Comparison of ENCODE assay signal across 8 cellular contexts in genomic region chr1:160375788-160376524, GRCh38. TPM values are rescaled to one million over a fixed set of nuclear protein-coding genes. Genes with fewer than 3 reads are reported as not detected.
DNase-seq lines count a peak whose midpoint lies in the region; ATAC-seq and TF ChIP-seq lines count a peak whose summit lies in the region.

No MANE protein-coding gene starts in this region.

- H3K4me3 ChIP-seq in breast epithelium (peak overlapping the region in 1 of 3 donors; percentile 33), heart left ventricle (peak overlapping the region in 1 of 12 donors; percentile 20), spleen (peak overlapping the region in 1 of 8 donors; percentile 35)

- TF ChIP-seq CTCF in breast epithelium (IDR thresholded peaks at IDR 0.05) (no peak), MCF 10A (IDR thresholded peaks at IDR 0.05; ENCODE audit: unreplicated experiment) (no peak), heart left ventricle (IDR thresholded peaks at IDR 0.05) (no peak), spleen (IDR thresholded peaks at IDR 0.05 in 8 of 11, conservative IDR thresholded peaks at IDR 0.05 in 3 of 11) (no peak)

- intact Hi-C loops in breast epithelium (cut with DNase I; ENCODE audit: low total_unique reads) = no loop called here
- intact Hi-C loops in MCF 10A (cut with micrococcal nuclease) = loop anchor here (1.0 to 10.0 kb wide), 5 partner anchors 183 to 441 kb away; no protein-coding TSS in a partner anchor
- intact Hi-C loops in heart left ventricle (cut with DNase I) = loop anchor here in 8 of 10 donors (2.0 to 10.0 kb wide), 9 partner anchors 181 to 291 kb away; partner anchors contain the start of genes KCNJ9 (in 3 of the 8), CASQ1 (in 2 of the 8) and IGSF8 (in 1 of the 8)
- intact Hi-C loops in spleen (cut with DNase I; ENCODE audit: low total_unique reads) = loop anchor here (5.0 kb wide), 1 partner anchor 184 kb away; the partner anchor contains the start of gene CASQ1

- BruUV-seq in MCF 10A (replicated peaks; lab: Mats Ljungman, UMichigan) = no TSS peak

- no peaks in the 10 kb centered on the region for H3K36me3 Mint-ChIP-seq in MCF 10A (ENCODE audit: insufficient read depth, unreplicated experiment)

- 16 to 21% (median 18%) methylated on average over 9 of the region's 9 CpGs for WGBS in heart left ventricle, 4 donors
- WGBS in spleen, 5 donors = 9 to 26% (median 15%) methylated on average over 9 of the region's 9 CpGs

- DNase-seq in breast epithelium (ENCODE audit: low spot score in 2 of 2) = no peak
- DNase-seq in MCF 10A (ENCODE audit: unreplicated experiment) = no peak
- DNase-seq in heart left ventricle = no peak
- DNase-seq in spleen = no peak
- DNase-seq in NCI-H1092 (lab: John Stamatoyannopoulos, UW) = no peak
- no peak for DNase-seq in NCI-H1048 (lab: John Stamatoyannopoulos, UW)
- no peak for DNase-seq in NCI-H345 treated with DMSO at 0.1 percent for 48 hours (lab: John Stamatoyannopoulos, UW; ENCODE audit: unreplicated experiment)

- H3K27me3 ChIP-seq in breast epithelium = no peaks in the 10 kb centered on the region
- H3K27me3 ChIP-seq in heart left ventricle = peaks cover 0 to 6% (median under 1%) of the 10 kb centered on the region in 9 donors
- H3K27me3 ChIP-seq in spleen (replicated peaks in 1 of 7) = peaks cover 0 to 6% (median 0%) of the 10 kb centered on the region in 7 donors

- no peak for TF ChIP-seq POLR2A in breast epithelium (IDR thresholded peaks at IDR 0.05)
- TF ChIP-seq POLR2A in heart left ventricle (IDR thresholded peaks at IDR 0.05) = no peak
- no peak for TF ChIP-seq POLR2A in spleen (IDR thresholded peaks at IDR 0.05)

- H3K27me3 Mint-ChIP-seq in MCF 10A (ENCODE audit: insufficient read depth, unreplicated experiment) = peaks cover 25% of the 10 kb centered on the region

- peak overlapping the region; percentile 80 to 86 for H3K27ac ChIP-seq in breast epithelium
- H3K27ac ChIP-seq in heart left ventricle = peak overlapping the region in 6 of 12 donors; percentile 11 to 78 (median 42)
- peak overlapping the region in 5 of 8 donors; percentile 20 to 64 (median 54) for H3K27ac ChIP-seq in spleen

- CTCF ChIA-PET in MCF 10A (lab: Yijun Ruan, JAX) = interaction anchor here (0.6 to 10.1 kb wide), 38 partner anchors 10 to 943 kb away, joined by 3 to 181 read pairs (median 7); partner anchors contain the start of gene NHLH1

- peak; percentile 15 for ATAC-seq in SK-N-SH treated with all-trans-retinoic acid at 6 μM for 48 hours
- ATAC-seq in heart left ventricle = peak in 3 of 4 donors; percentile 17 to 38 (median 27)

- peaks cover 13% of the 10 kb centered on the region for H3K4me1 Mint-ChIP-seq in MCF 10A (ENCODE audit: insufficient read depth, unreplicated experiment)

- no peak overlapping the region for H3K27ac Mint-ChIP-seq in MCF 10A (ENCODE audit: low read depth, unreplicated experiment)

- H3K9me3 ChIP-seq in breast epithelium (no peaks in the 10 kb centered on the region), heart left ventricle (no peaks in the 10 kb centered on the region), spleen (no peaks in the 10 kb centered on the region)

- H3K9me3 Mint-ChIP-seq in MCF 10A (ENCODE audit: unreplicated experiment) = no peaks in the 10 kb centered on the region

- H3K4me3 Mint-ChIP-seq in MCF 10A (ENCODE audit: unreplicated experiment) = no peak overlapping the region

- H3K4me1 ChIP-seq in breast epithelium = peaks cover 4 to 7% of the 10 kb centered on the region in 2 donors
- peaks cover 0 to 23% (median 10%) of the 10 kb centered on the region in 12 donors for H3K4me1 ChIP-seq in heart left ventricle
- H3K4me1 ChIP-seq in spleen = peaks cover 8 to 21% (median 17%) of the 10 kb centered on the region in 6 donors

- POLR2A ChIA-PET in MCF 10A (lab: Yijun Ruan, JAX) = interaction anchor here (0.6 to 1.9 kb wide), 5 partner anchors 12 to 41 kb away, joined by 3 to 7 read pairs (median 3); no protein-coding TSS in a partner anchor

- no peaks in the 10 kb centered on the region for H3K36me3 ChIP-seq in breast epithelium
- H3K36me3 ChIP-seq in heart left ventricle = no peaks in the 10 kb centered on the region
- H3K36me3 ChIP-seq in spleen = no peaks in the 10 kb centered on the region

TF ChIP-seq in SK-N-SH treated with all-trans-retinoic acid at 6 μM for 48 hours, 23 proteins besides CTCF, POLR2A, EP300 and RAD21 (continues in another document):
- TF ChIP-seq TSHZ2 (CRISPR knock-in tag; IDR thresholded peaks at IDR 0.05) (no peak), ARNTL (CRISPR knock-in tag; IDR thresholded peaks at IDR 0.05; ENCODE audit: borderline replicate concordance, low read depth) (no peak), ZFP3 (CRISPR knock-in tag; IDR thresholded peaks at IDR 0.05) (no peak), BACH2 (CRISPR knock-in tag; IDR thresholded peaks at IDR 0.05; ENCODE audit: borderline replicate concordance) (no peak), CSRNP3 (CRISPR knock-in tag; IDR thresholded peaks at IDR 0.05) (no peak), PATZ1 (CRISPR knock-in tag; IDR thresholded peaks at IDR 0.05; ENCODE audit: borderline replicate concordance) (no peak)

RNA-seq across cellular contexts. Expression of gene NHLH1, which starts 9.1 kb away (rescaled TPM):
- total RNA-seq in breast epithelium = under 1 TPM in 1 of 3 donors, not detected in 2; 0.15 TPM
- 0.12 and 0.20 TPM in 2 replicates for total RNA-seq in MCF 10A (2022)
- under 1 TPM in 2 of 9 donors, not detected in 7; 0.09 to 0.18 TPM for total RNA-seq in heart left ventricle
- polyA plus RNA-seq in heart left ventricle = under 1 TPM in 1 of 2 donors, not detected in 1; 0.14 TPM
- under 1 TPM in 6 of 7 donors, not detected in 1; 0.23 to 0.56 (median 0.33) TPM for total RNA-seq in spleen
- polyA plus RNA-seq in spleen = under 1 TPM; 0.08 to 0.22 (median 0.17) TPM

RNA-seq across cellular contexts. Expression of gene VANGL2, which starts 24.4 kb away (rescaled TPM):
- 1 to 10 TPM in 2 of 3 donors, under 1 TPM in 1; 0.48 to 7.6 (median 5.6) TPM for total RNA-seq in breast epithelium
- total RNA-seq in MCF 10A (2022) = 0.26 and 0.27 TPM in 2 replicates
- total RNA-seq in heart left ventricle = 1 to 10 TPM; 1.4 to 3.2 (median 2.0) TPM
- 1 to 10 TPM in 1 of 2 donors, under 1 TPM in 1; 0.94 to 1.4 TPM for polyA plus RNA-seq in heart left ventricle
- 1 to 10 TPM; 1.7 to 7.7 (median 3.4) TPM for total RNA-seq in spleen
- 1 to 10 TPM in 1 of 3 donors, under 1 TPM in 2; 0.65 to 1.3 (median 0.94) TPM for polyA plus RNA-seq in spleen

RNA-seq across cellular contexts. Expression of gene NCSTN, which starts 32.8 kb away (rescaled TPM):
- total RNA-seq in breast epithelium = 10 to 100 TPM; 66.4 to 83.5 (median 76.0) TPM
- total RNA-seq in MCF 10A (2022) = 125 and 129 TPM in 2 replicates
- 100 to 1,000 TPM in 1 of 9 donors, 10 to 100 TPM in 8; 54.1 to 101 (median 72.2) TPM for total RNA-seq in heart left ventricle
- polyA plus RNA-seq in heart left ventricle = 10 to 100 TPM; 47.3 to 47.9 TPM
- 100 to 1,000 TPM in 2 of 7 donors, 10 to 100 TPM in 5; 72.4 to 109 (median 89.7) TPM for total RNA-seq in spleen
- polyA plus RNA-seq in spleen = 10 to 100 TPM; 36.2 to 41.8 (median 39.8) TPM

RNA-seq across cellular contexts. Expression of gene COPA, which starts 32.9 kb away (rescaled TPM):
- total RNA-seq in breast epithelium (100 to 1,000 TPM; 138 to 170 (median 153) TPM), MCF 10A (2022) (273 and 353 TPM in 2 replicates), heart left ventricle (100 to 1,000 TPM in 6 of 9 donors, 10 to 100 TPM in 3; 78.6 to 129 (median 115) TPM), spleen (100 to 1,000 TPM; 112 to 181 (median 136) TPM)
- polyA plus RNA-seq in heart left ventricle (10 to 100 TPM; 46.9 to 97.8 TPM), spleen (10 to 100 TPM; 41.3 to 51.3 (median 42.1) TPM)
